29 cellular contexts compared by ENCODE assay signal in the genomic region with DNA sequence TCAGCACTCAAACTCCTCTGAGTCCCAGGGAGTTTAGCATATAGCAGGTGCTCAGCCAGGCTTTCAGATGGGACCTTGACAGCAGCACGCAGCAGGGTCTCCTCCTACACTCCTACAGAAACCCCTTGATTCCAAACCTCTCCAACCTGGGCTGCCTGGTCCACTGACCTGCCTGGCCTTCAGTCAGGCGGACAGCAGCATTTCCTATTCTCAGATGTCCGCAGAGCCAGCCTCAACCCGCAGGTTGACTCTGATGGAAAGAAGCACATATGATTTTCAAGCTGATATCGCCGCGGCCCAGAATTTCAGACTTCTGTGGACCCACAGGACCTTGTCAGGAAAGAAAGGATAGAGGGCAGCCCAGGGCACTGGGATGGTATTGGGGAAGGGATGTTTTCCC. TPM values are rescaled to one million over a fixed set of nuclear protein-coding genes. Genes with fewer than 3 reads are reported as not detected.
"Had no signal": no experiment of that assay in that cellular context is flagged by ENCODE, and none has a peak within 500 bp of the region (broad histone marks: within the 10 kb centered on the region; RNA-seq: fewer than 3 reads in every experiment).

No MANE protein-coding gene starts in this region.

- DNase-seq: activated CD4-positive, alpha-beta memory T cell treated with anti-CD3 and anti-CD28 coated beads, Interleukin-2, amount 10 ng/mL, durations not matched to agents 7 days and 5 days; activated CD4-positive, alpha-beta T cell treated with anti-CD3 and anti-CD28 coated beads for 36 hours; activated CD4-positive, alpha-beta T cell treated with anti-CD3 and anti-CD28 coated beads, Interleukin-2, amount 50 U/mL, for 1 hour; activated T-cell treated with anti-CD3 and anti-CD28 coated beads for 4 hours; activated T-cell treated with anti-CD3 and anti-CD28 coated beads, Interleukin-2, amount 50 U/mL, for 48 hours; KG1; NCI-H1092; NCI-H1417; NCI-H1694 treated with DMSO at 0.1 percent for 48 hours; NCI-H2029 treated with DMSO at 0.1 percent for 48 hours; NCI-H345; NCI-H510A; NCI-H526 treated with DMSO at 0.1 percent for 48 hours; NCI-H82; NK-92 treated with Interleukin-12 subunit alpha and Interleukin-12 subunit beta, amount 100 ng/mL, for 24 hours; OCI-M1; RPMI8226; SJCRH30; SK-N-SH; T-helper 1 cell; WERI-Rb-1 had no signal

- H3K9me3 Mint-ChIP-seq: activated CD4-positive, alpha-beta memory T cell treated with anti-CD3 and anti-CD28 coated beads, Interleukin-2, amount 10 ng/mL, durations not matched to agents 7 days and 5 days; activated naive CD4-positive, alpha-beta T cell treated with anti-CD3 and anti-CD28 coated beads, Interleukin-2, amount 50 U/mL, for 24 hours; activated T-helper 17 cell treated with anti-CD3 and anti-CD28 coated beads, Interleukin-2, amount 50 U/mL, for 72 hours had no signal

- H3K9ac ChIP-seq: SK-N-SH had no signal

- H3K4me1 ChIP-seq: breast epithelium had no signal

- H3K36me3 ChIP-seq: breast epithelium, SJCRH30, WERI-Rb-1 had no signal

- H3K27ac ChIP-seq: breast epithelium, SJCRH30, WERI-Rb-1 had no signal

- H3K4me2 ChIP-seq: SK-N-SH had no signal

- H3K4me3 ChIP-seq: breast epithelium, SJCRH30 had no signal

- H3K9me3 ChIP-seq: breast epithelium, SJCRH30, SK-N-SH had no signal

- H3K27ac Mint-ChIP-seq: activated CD4-positive, alpha-beta memory T cell treated with anti-CD3 and anti-CD28 coated beads, Interleukin-2, amount 10 ng/mL, durations not matched to agents 7 days and 5 days; activated CD4-positive, alpha-beta T cell treated with anti-CD3 and anti-CD28 coated beads for 36 hours; activated naive CD4-positive, alpha-beta T cell treated with anti-CD3 and anti-CD28 coated beads, Interleukin-2, amount 50 U/mL, for 24 hours; activated T-helper 17 cell treated with anti-CD3 and anti-CD28 coated beads, Interleukin-2, amount 50 U/mL, for 72 hours had no signal

- H3K36me3 Mint-ChIP-seq: activated naive CD4-positive, alpha-beta T cell treated with anti-CD3 and anti-CD28 coated beads, Interleukin-2, amount 50 U/mL, for 24 hours had no signal

- H3K4me3 Mint-ChIP-seq: activated CD4-positive, alpha-beta memory T cell treated with anti-CD3 and anti-CD28 coated beads, Interleukin-2, amount 10 ng/mL, durations not matched to agents 7 days and 5 days; activated CD4-positive, alpha-beta T cell treated with anti-CD3 and anti-CD28 coated beads for 36 hours; activated naive CD4-positive, alpha-beta T cell treated with anti-CD3 and anti-CD28 coated beads, Interleukin-2, amount 50 U/mL, for 24 hours; activated T-helper 17 cell treated with anti-CD3 and anti-CD28 coated beads, Interleukin-2, amount 50 U/mL, for 72 hours had no signal

- H3K4me1 Mint-ChIP-seq: activated CD4-positive, alpha-beta memory T cell treated with anti-CD3 and anti-CD28 coated beads, Interleukin-2, amount 10 ng/mL, durations not matched to agents 7 days and 5 days; activated naive CD4-positive, alpha-beta T cell treated with anti-CD3 and anti-CD28 coated beads, Interleukin-2, amount 50 U/mL, for 24 hours had no signal

RNA-seq across cellular contexts. Expression of a gene that starts 5.3 kb away (rescaled TPM):
- total RNA-seq: activated CD4-positive, alpha-beta memory T cell treated with anti-CD3 and anti-CD28 coated beads, Interleukin-2, amount 10 ng/mL, durations not matched to agents 7 days and 5 days; activated CD4-positive, alpha-beta T cell treated with anti-CD3 and anti-CD28 coated beads for 36 hours; activated T-helper 17 cell treated with anti-CD3 and anti-CD28 coated beads, Interleukin-2, amount 50 U/mL, for 72 hours; LHCN-M2; M059J; Right ventricle myocardium inferior; SJCRH30; T-helper 2 cell treated with Interferon-gamma antibody and Interleukin-4, amounts not matched to agents 100 ng/mL and 5 ng/mL, for 36 hours had no signal
- polyA plus RNA-seq: aorta had no signal
